Comparison of ENCODE assay signal across 25 cellular contexts in genomic region chr17:73349647-73350046, GRCh38. TPM values are rescaled to one million over a fixed set of nuclear protein-coding genes. Genes with fewer than 3 reads are reported as not detected.
A peak's percentile ranks its signal among the peaks of the same experiment; 100 is the strongest.
DNase-seq lines count a peak whose midpoint lies in the region; ATAC-seq and TF ChIP-seq lines count a peak whose summit lies in the region.
"Had no signal": no experiment of that assay in that cellular context is flagged by ENCODE, and none has a peak within 500 bp of the region (broad histone marks: within the 10 kb centered on the region; RNA-seq: fewer than 3 reads in every experiment).

No MANE protein-coding gene starts in this region.

- DNase-seq in left ventricle myocardium inferior (no peak), heart right ventricle (no peak), esophagus squamous epithelium (lab: John Stamatoyannopoulos, UW) (no peak), osteocyte (ENCODE audit: extremely low spot score, unreplicated experiment) (no peak), type B pancreatic cell (ENCODE audit: extremely low spot score, unreplicated experiment) (no peak), NCI-H146 treated with DMSO at 0.1 percent for 48 hours (lab: John Stamatoyannopoulos, UW; ENCODE audit: unreplicated experiment) (no peak), iPS-NIHi7 (ENCODE audit: extremely low spot score) (no peak), NCI-H526 (lab: John Stamatoyannopoulos, UW) (no peak)
- DNase-seq: activated CD4-positive, alpha-beta T cell treated with anti-CD3 and anti-CD28 coated beads, Interleukin-2, amount 10 ng/mL, durations not matched to agents 7 days and 5 days; activated gamma-delta T cell; activated naive CD8-positive, alpha-beta T cell treated with anti-CD3 and anti-CD28 coated beads, Interleukin-2, amount 10 ng/mL, durations not matched to agents 7 days and 5 days; activated T-cell treated with anti-CD3 and anti-CD28 coated beads, Interleukin-2, amount 50 U/mL, for 24 hours; CD4-positive, CD25-positive, alpha-beta regulatory T cell; cerebellar nuclear complex; left colon; mesenchymal stem cell; naive B cell; NCI-H1930; NCI-H524 treated with DMSO at 0.1 percent for 48 hours; SIG-M5; stimulated activated CD4-positive, alpha-beta T cell treated with anti-CD3 and anti-CD28 coated beads, Interleukin-4, amount 100 ng/mL, for 1 hour had no signal

- no peaks in the 10 kb centered on the region for H3K36me3 ChIP-seq in left ventricle myocardium inferior
- H3K36me3 ChIP-seq in heart right ventricle: no peaks in the 10 kb centered on the region
- H3K36me3 ChIP-seq in esophagus squamous epithelium: no peaks in the 10 kb centered on the region
- H3K36me3 ChIP-seq: thoracic aorta had no signal

- H3K9me3 Mint-ChIP-seq in osteocyte (ENCODE audit: unreplicated experiment) (no peaks in the 10 kb centered on the region), type B pancreatic cell (no peaks in the 10 kb centered on the region)
- H3K9me3 Mint-ChIP-seq: activated CD4-positive, alpha-beta T cell treated with anti-CD3 and anti-CD28 coated beads, Interleukin-2, amount 10 ng/mL, durations not matched to agents 7 days and 5 days; activated naive CD8-positive, alpha-beta T cell treated with anti-CD3 and anti-CD28 coated beads, Interleukin-2, amount 10 ng/mL, durations not matched to agents 7 days and 5 days; activated T-cell treated with anti-CD3 and anti-CD28 coated beads, Interleukin-2, amount 50 U/mL, for 24 hours; CD4-positive, CD25-positive, alpha-beta regulatory T cell; IgD-negative memory B cell; naive B cell; stimulated activated effector memory CD8-positive, alpha-beta T cell treated with anti-CD3 and anti-CD28 coated beads, Interleukin-12 subunit alpha, Interleukin-12 subunit beta, amount 100 ng/mL, for 72 hours; WTC11 had no signal

- H3K4me3 ChIP-seq in left ventricle myocardium inferior (no peak overlapping the region), heart right ventricle (no peak overlapping the region), esophagus squamous epithelium (no peak overlapping the region)
- H3K4me3 ChIP-seq: thoracic aorta had no signal

- H3K4me3 Mint-ChIP-seq in osteocyte (ENCODE audit: unreplicated experiment): no peak overlapping the region
- no peak overlapping the region for H3K4me3 Mint-ChIP-seq in type B pancreatic cell
- H3K4me3 Mint-ChIP-seq: activated CD4-positive, alpha-beta T cell treated with anti-CD3 and anti-CD28 coated beads, Interleukin-2, amount 10 ng/mL, durations not matched to agents 7 days and 5 days; activated naive CD8-positive, alpha-beta T cell treated with anti-CD3 and anti-CD28 coated beads, Interleukin-2, amount 10 ng/mL, durations not matched to agents 7 days and 5 days; activated T-cell treated with anti-CD3 and anti-CD28 coated beads, Interleukin-2, amount 50 U/mL, for 24 hours; CD4-positive, CD25-positive, alpha-beta regulatory T cell; IgD-negative memory B cell; naive B cell; stimulated activated effector memory CD8-positive, alpha-beta T cell treated with anti-CD3 and anti-CD28 coated beads, Interleukin-12 subunit alpha, Interleukin-12 subunit beta, amount 100 ng/mL, for 72 hours; WTC11 had no signal

- no peak for ATAC-seq in heart right ventricle
- ATAC-seq: left colon; stimulated activated effector memory CD8-positive, alpha-beta T cell treated with anti-CD3 and anti-CD28 coated beads, Interleukin-12 subunit alpha, Interleukin-12 subunit beta, amount 100 ng/mL, for 72 hours had no signal

- intact Hi-C loops in left ventricle myocardium inferior (cut with micrococcal nuclease): no loop called here
- intact Hi-C loops in heart right ventricle (cut with DNase I): no loop called here
- intact Hi-C loops in esophagus squamous epithelium (cut with DNase I): no loop called here

- H3K9me3 ChIP-seq in left ventricle myocardium inferior (replicated peaks) (no peaks in the 10 kb centered on the region), heart right ventricle (no peaks in the 10 kb centered on the region), esophagus squamous epithelium (no peaks in the 10 kb centered on the region)
- H3K9me3 ChIP-seq: thoracic aorta had no signal

- peaks cover 21% of the 10 kb centered on the region for H3K4me1 Mint-ChIP-seq in osteocyte (ENCODE audit: unreplicated experiment)
- H3K4me1 Mint-ChIP-seq in type B pancreatic cell (ENCODE audit: unreplicated experiment): peaks cover 34% of the 10 kb centered on the region
- H3K4me1 Mint-ChIP-seq: activated CD4-positive, alpha-beta T cell treated with anti-CD3 and anti-CD28 coated beads, Interleukin-2, amount 10 ng/mL, durations not matched to agents 7 days and 5 days; activated naive CD8-positive, alpha-beta T cell treated with anti-CD3 and anti-CD28 coated beads, Interleukin-2, amount 10 ng/mL, durations not matched to agents 7 days and 5 days; CD4-positive, CD25-positive, alpha-beta regulatory T cell; IgD-negative memory B cell; naive B cell; stimulated activated effector memory CD8-positive, alpha-beta T cell treated with anti-CD3 and anti-CD28 coated beads, Interleukin-12 subunit alpha, Interleukin-12 subunit beta, amount 100 ng/mL, for 72 hours had no signal

- H3K27me3 Mint-ChIP-seq in osteocyte (ENCODE audit: unreplicated experiment): no peaks in the 10 kb centered on the region
- no peaks in the 10 kb centered on the region for H3K27me3 Mint-ChIP-seq in type B pancreatic cell
- H3K27me3 Mint-ChIP-seq: activated CD4-positive, alpha-beta T cell treated with anti-CD3 and anti-CD28 coated beads, Interleukin-2, amount 10 ng/mL, durations not matched to agents 7 days and 5 days; activated naive CD8-positive, alpha-beta T cell treated with anti-CD3 and anti-CD28 coated beads, Interleukin-2, amount 10 ng/mL, durations not matched to agents 7 days and 5 days; activated T-cell treated with anti-CD3 and anti-CD28 coated beads, Interleukin-2, amount 50 U/mL, for 24 hours; IgD-negative memory B cell; naive B cell had no signal

- WGBS in heart right ventricle, 2 donors: 97 to 98% methylated on average over 9 of the region's 9 CpGs
- WGBS in esophagus squamous epithelium, 2 donors: 92 to 98% methylated on average over 9 of the region's 9 CpGs

- H3K27me3 ChIP-seq in left ventricle myocardium inferior (ENCODE audit: low read depth): no peaks in the 10 kb centered on the region
- H3K27me3 ChIP-seq in heart right ventricle: no peaks in the 10 kb centered on the region
- peaks cover 0 to 3% (median 0%) of the 10 kb centered on the region in 4 donors for H3K27me3 ChIP-seq in esophagus squamous epithelium

- H3K36me3 Mint-ChIP-seq in osteocyte (ENCODE audit: unreplicated experiment) (no peaks in the 10 kb centered on the region), type B pancreatic cell (no peaks in the 10 kb centered on the region)
- H3K36me3 Mint-ChIP-seq: activated naive CD8-positive, alpha-beta T cell treated with anti-CD3 and anti-CD28 coated beads, Interleukin-2, amount 10 ng/mL, durations not matched to agents 7 days and 5 days; CD4-positive, CD25-positive, alpha-beta regulatory T cell; IgD-negative memory B cell; stimulated activated effector memory CD8-positive, alpha-beta T cell treated with anti-CD3 and anti-CD28 coated beads, Interleukin-12 subunit alpha, Interleukin-12 subunit beta, amount 100 ng/mL, for 72 hours; WTC11 had no signal

- H3K27ac Mint-ChIP-seq in osteocyte (ENCODE audit: unreplicated experiment) (peak overlapping the region; percentile 41), type B pancreatic cell (peak overlapping the region; percentile 72)
- H3K27ac Mint-ChIP-seq: activated CD4-positive, alpha-beta T cell treated with anti-CD3 and anti-CD28 coated beads, Interleukin-2, amount 10 ng/mL, durations not matched to agents 7 days and 5 days; activated naive CD8-positive, alpha-beta T cell treated with anti-CD3 and anti-CD28 coated beads, Interleukin-2, amount 10 ng/mL, durations not matched to agents 7 days and 5 days; activated T-cell treated with anti-CD3 and anti-CD28 coated beads, Interleukin-2, amount 50 U/mL, for 24 hours; CD4-positive, CD25-positive, alpha-beta regulatory T cell; IgD-negative memory B cell; stimulated activated effector memory CD8-positive, alpha-beta T cell treated with anti-CD3 and anti-CD28 coated beads, Interleukin-12 subunit alpha, Interleukin-12 subunit beta, amount 100 ng/mL, for 72 hours; WTC11 had no signal

- TF ChIP-seq CTCF in left ventricle myocardium inferior (IDR thresholded peaks at IDR 0.05; ENCODE audit: borderline replicate concordance): no peak
- no peak for TF ChIP-seq CTCF in heart right ventricle (IDR thresholded peaks at IDR 0.05)
- TF ChIP-seq CTCF in esophagus squamous epithelium (IDR thresholded peaks at IDR 0.05): no peak
- no peak for TF ChIP-seq CTCF in osteocyte (IDR thresholded peaks at IDR 0.05)
- no peak for TF ChIP-seq CTCF in type B pancreatic cell (conservative IDR thresholded peaks at IDR 0.05)

- H3K27ac ChIP-seq in left ventricle myocardium inferior (replicated peaks) (peak overlapping the region; percentile 23), heart right ventricle (peak overlapping the region in 3 of 10 donors; percentile 1 to 33 (median 19)), esophagus squamous epithelium (peak overlapping the region; percentile 33 to 74 (median 54))
- H3K27ac ChIP-seq: thoracic aorta had no signal

- no peak for TF ChIP-seq POLR2A in esophagus squamous epithelium (IDR thresholded peaks at IDR 0.05)

- H3K4me1 ChIP-seq in left ventricle myocardium inferior: no peaks in the 10 kb centered on the region
- H3K4me1 ChIP-seq in heart right ventricle: peaks cover 0 to 20% (median 0%) of the 10 kb centered on the region in 9 donors
- H3K4me1 ChIP-seq in esophagus squamous epithelium: peaks cover 0 to 33% (median 6%) of the 10 kb centered on the region in 3 donors

RNA-seq across cellular contexts. Expression of gene CDC42EP4, which starts 37.8 kb away (rescaled TPM):
- total RNA-seq in left ventricle myocardium inferior (34.0 TPM), heart right ventricle (10 to 100 TPM; 22.0 to 87.6 (median 32.1) TPM), esophagus squamous epithelium (10 to 100 TPM; 45.1 to 63.9 (median 52.9) TPM), osteocyte (32.0 and 32.7 TPM in 2 replicates), type B pancreatic cell (ENCODE audit: low replicate concordance) (24.7 and 78.8 TPM in 2 replicates)
- polyA plus RNA-seq in heart right ventricle: 10 to 100 TPM; 18.6 to 32.8 TPM
